Comparison of ENCODE assay signal across 19 cellular contexts in genomic region chrX:136386821-136387220, GRCh38.
"Had no signal": no experiment of that assay in that cellular context is flagged by ENCODE, and none has a peak within 500 bp of the region (broad histone marks: within the 10 kb centered on the region; RNA-seq: fewer than 3 reads in every experiment).

No MANE protein-coding gene starts in this region.

- DNase-seq: effector memory CD8-positive, alpha-beta T cell; gastrocnemius medialis; glutamatergic neuron; islet precursor cell; mammary epithelial cell; naive thymus-derived CD4-positive, alpha-beta T cell; posterior cingulate gyrus; sigmoid colon; stimulated activated naive CD4-positive, alpha-beta T cell; stomach; substantia nigra; trophoblast cell had no signal

- H3K4me1 ChIP-seq: esophagus muscularis mucosa, gastrocnemius medialis, right atrium auricular region, sigmoid colon, stomach had no signal

- H3K27ac ChIP-seq: epithelial cell of prostate, esophagus muscularis mucosa, gastrocnemius medialis, neutrophil, right atrium auricular region, sigmoid colon, skin epidermis, stomach, thoracic aorta had no signal

- ATAC-seq: effector memory CD8-positive, alpha-beta T cell; gastrocnemius medialis; left lobe of liver; naive thymus-derived CD4-positive, alpha-beta T cell had no signal

- H3K9me3 ChIP-seq: esophagus muscularis mucosa, neutrophil, right atrium auricular region, sigmoid colon, stomach, thoracic aorta had no signal

- H3K4me3 ChIP-seq: esophagus muscularis mucosa, gastrocnemius medialis, right atrium auricular region, sigmoid colon, skin epidermis, stomach, thoracic aorta had no signal
